1 cellular context compared by ENCODE assay signal in genomic region chr19:17615889-17616685, GRCh38.
TF ChIP-seq lines count a peak whose summit lies in the region.

No MANE protein-coding gene starts in this region.

TF ChIP-seq in WTC11, 78 proteins besides CTCF, POLR2A, EP300 and RAD21 (continued from another document):
- no peak for TF ChIP-seq USF2 (CRISPR knock-in tag; IDR thresholded peaks at IDR 0.05)
- TF ChIP-seq ZNF219 (CRISPR knock-in tag; IDR thresholded peaks at IDR 0.05; ENCODE audit: borderline replicate concordance), result no peak
- TF ChIP-seq ZNF281 (CRISPR knock-in tag; IDR thresholded peaks at IDR 0.05), result no peak
- TF ChIP-seq FOXP4 (CRISPR knock-in tag; IDR thresholded peaks at IDR 0.05), result no peak
- TF ChIP-seq ZSCAN18 (CRISPR knock-in tag; IDR thresholded peaks at IDR 0.05), result no peak
- TF ChIP-seq ZNF396 (CRISPR knock-in tag; IDR thresholded peaks at IDR 0.05; ENCODE audit: borderline replicate concordance), result no peak
- no peak for TF ChIP-seq ZMAT4 (CRISPR knock-in tag; IDR thresholded peaks at IDR 0.05)
